In the genomic region with DNA sequence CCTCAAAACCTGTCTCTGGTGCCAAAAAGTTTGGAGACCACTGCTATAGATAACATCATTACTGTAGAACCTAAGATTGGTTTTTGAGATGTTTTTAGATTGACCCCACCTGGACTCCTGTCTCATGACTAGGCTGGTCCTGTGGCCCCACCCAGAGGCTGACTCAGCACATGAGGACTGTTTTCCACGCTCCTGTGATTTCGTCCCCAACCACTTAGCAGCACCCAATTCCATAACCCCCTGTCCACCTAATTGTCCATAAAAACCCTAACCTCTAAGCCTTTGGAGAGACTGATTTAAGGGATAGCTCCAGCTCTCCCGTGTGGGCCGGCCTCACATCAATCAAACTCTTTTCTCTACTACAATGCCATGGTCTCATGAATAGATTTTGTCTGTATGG, we compare ENCODE assay signal across 25 cellular contexts. TPM values are rescaled to one million over a fixed set of nuclear protein-coding genes. Genes with fewer than 3 reads are reported as not detected.
DNase-seq lines count a peak whose midpoint lies in the region; ATAC-seq and TF ChIP-seq lines count a peak whose summit lies in the region.
"Had no signal": no experiment of that assay in that cellular context is flagged by ENCODE, and none has a peak within 500 bp of the region (broad histone marks: within the 10 kb centered on the region; RNA-seq: fewer than 3 reads in every experiment).

No MANE protein-coding gene starts in this region.

- H3K27ac ChIP-seq in WERI-Rb-1 = no peak overlapping the region
- H3K27ac ChIP-seq in foreskin keratinocyte = no peak overlapping the region
- no peak overlapping the region for H3K27ac ChIP-seq in osteoblast (ENCODE audit: low read depth, low read length)
- H3K27ac ChIP-seq: 22Rv1, BLaER1, Peyer's patch had no signal

- no peak overlapping the region for H3K4me2 ChIP-seq in osteoblast (ENCODE audit: insufficient read depth, low read length)
- H3K4me2 ChIP-seq: BLaER1, GM23338 had no signal

- H3K27ac Mint-ChIP-seq in activated CD4-positive, alpha-beta T cell treated with anti-CD3 and anti-CD28 coated beads, Interleukin-2, amount 10 ng/mL, durations not matched to agents 24 days and 14 days = no peak overlapping the region
- no peak overlapping the region for H3K27ac Mint-ChIP-seq in stimulated activated naive B cell treated with anti-CD40 and anti-IgM and Interleukin-4, amounts not matched to agents 10 μg/mL and 1 μg/mL and 100 μg/mL, for 72 hours

- H3K36me3 ChIP-seq in WERI-Rb-1 = no peaks in the 10 kb centered on the region
- H3K36me3 ChIP-seq in osteoblast (ENCODE audit: insufficient read depth, low read length) = no peaks in the 10 kb centered on the region
- H3K36me3 ChIP-seq: BLaER1, Peyer's patch had no signal

- peak; percentile 11; the same call in 1 of the 2 replicates for TF ChIP-seq CTCF in WERI-Rb-1 (IDR thresholded peaks at IDR 0.05; ENCODE audit: low read depth, low read length)
- peak; percentile 18 for TF ChIP-seq CTCF in foreskin keratinocyte (conservative IDR thresholded peaks at IDR 0.05)
- TF ChIP-seq CTCF in osteoblast (IDR thresholded peaks at IDR 0.05; ENCODE audit: extremely low read depth, low read depth, low read length) = no peak

- no peaks in the 10 kb centered on the region for H3K36me3 Mint-ChIP-seq in activated CD4-positive, alpha-beta T cell treated with anti-CD3 and anti-CD28 coated beads, Interleukin-2, amount 10 ng/mL, durations not matched to agents 24 days and 14 days (ENCODE audit: low read depth)
- H3K36me3 Mint-ChIP-seq in stimulated activated naive B cell treated with anti-CD40 and anti-IgM and Interleukin-4, amounts not matched to agents 10 μg/mL and 1 μg/mL and 100 μg/mL, for 72 hours = no peaks in the 10 kb centered on the region
- H3K36me3 Mint-ChIP-seq: CD4-positive, alpha-beta memory T cell had no signal

- no peaks in the 10 kb centered on the region for H3K27me3 ChIP-seq in WERI-Rb-1 (ENCODE audit: insufficient read depth, low read depth, severe bottlenecking)
- no peaks in the 10 kb centered on the region for H3K27me3 ChIP-seq in foreskin keratinocyte
- H3K27me3 ChIP-seq in osteoblast (ENCODE audit: insufficient read depth, low read length) = no peaks in the 10 kb centered on the region
- H3K27me3 ChIP-seq: BLaER1, Peyer's patch had no signal

- H3K4me3 ChIP-seq in WERI-Rb-1 (ENCODE audit: low read depth, low read length) (no peak overlapping the region), osteoblast (ENCODE audit: insufficient read depth, low read length) (no peak overlapping the region)
- H3K4me3 ChIP-seq: BLaER1, GM23338, Peyer's patch had no signal

- H2AFZ ChIP-seq in osteoblast (ENCODE audit: low read length) = peak overlapping the region; percentile 53
- H2AFZ ChIP-seq: GM23338 had no signal

- peak; percentile 40 for DNase-seq in activated CD4-positive, alpha-beta T cell treated with anti-CD3 and anti-CD28 coated beads, Interleukin-2, amount 10 ng/mL, durations not matched to agents 24 days and 14 days
- no peak for DNase-seq in activated CD4-positive, alpha-beta T cell treated with anti-CD3 and anti-CD28 coated beads, Interleukin-2, amount 50 U/mL, for 48 hours
- DNase-seq in WERI-Rb-1 (no peak), foreskin keratinocyte (no peak), osteoblast (ENCODE audit: insufficient read length, low spot score, missing footprints) (no peak)
- no peak for DNase-seq in stimulated activated naive B cell treated with anti-CD40 and anti-IgM and Interleukin-4, amounts not matched to agents 10 μg/mL and 1 μg/mL and 100 μg/mL, for 72 hours
- DNase-seq: ACHN; Caco-2; CD4-positive, alpha-beta memory T cell; DMS 273 treated with DMSO at 0.1 percent for 48 hours; DMS79 treated with DMSO at 0.1 percent for 48 hours; HCEC 1CT; Karpas-422; NCI-H1694 treated with DMSO at 0.1 percent for 48 hours; NCI-H2081 treated with DMSO at 0.1 percent for 48 hours; NCI-H2171 treated with DMSO at 0.1 percent for 48 hours; NCI-H524 treated with DMSO at 0.1 percent for 48 hours; NCI-H82; Peyer's patch had no signal

- no peak overlapping the region for H3K4me3 Mint-ChIP-seq in activated CD4-positive, alpha-beta T cell treated with anti-CD3 and anti-CD28 coated beads, Interleukin-2, amount 10 ng/mL, durations not matched to agents 24 days and 14 days
- H3K4me3 Mint-ChIP-seq in stimulated activated naive B cell treated with anti-CD40 and anti-IgM and Interleukin-4, amounts not matched to agents 10 μg/mL and 1 μg/mL and 100 μg/mL, for 72 hours = no peak overlapping the region
- H3K4me3 Mint-ChIP-seq: CD4-positive, alpha-beta memory T cell; GM23338 had no signal

- peaks cover 45% of the 10 kb centered on the region for H3K27me3 Mint-ChIP-seq in activated CD4-positive, alpha-beta T cell treated with anti-CD3 and anti-CD28 coated beads, Interleukin-2, amount 10 ng/mL, durations not matched to agents 24 days and 14 days
- peaks cover 18 to 36% of the 10 kb centered on the region in 2 donors for H3K27me3 Mint-ChIP-seq in stimulated activated naive B cell treated with anti-CD40 and anti-IgM and Interleukin-4, amounts not matched to agents 10 μg/mL and 1 μg/mL and 100 μg/mL, for 72 hours

- H3K4me1 ChIP-seq in foreskin keratinocyte = no peaks in the 10 kb centered on the region
- peaks cover 16% of the 10 kb centered on the region for H3K4me1 ChIP-seq in osteoblast (ENCODE audit: insufficient read depth, low read length)
- H3K4me1 ChIP-seq: BLaER1, Caco-2, Peyer's patch had no signal

- ATAC-seq in foreskin keratinocyte (no peak), GM19452 (IDR thresholded peaks at IDR 0.05; ENCODE audit: unreplicated experiment) (no peak), HG03439 (IDR thresholded peaks at IDR 0.05; ENCODE audit: unreplicated experiment) (no peak)
- ATAC-seq in stimulated activated naive B cell treated with anti-CD40 and anti-IgM and Interleukin-4, amounts not matched to agents 10 μg/mL and 1 μg/mL and 100 μg/mL, for 72 hours (replicated peaks) = no peak
- ATAC-seq: GM23338, Right ventricle myocardium inferior had no signal

- no peaks in the 10 kb centered on the region for H3K4me1 Mint-ChIP-seq in activated CD4-positive, alpha-beta T cell treated with anti-CD3 and anti-CD28 coated beads, Interleukin-2, amount 10 ng/mL, durations not matched to agents 24 days and 14 days
- H3K4me1 Mint-ChIP-seq in stimulated activated naive B cell treated with anti-CD40 and anti-IgM and Interleukin-4, amounts not matched to agents 10 μg/mL and 1 μg/mL and 100 μg/mL, for 72 hours = peaks cover 26 to 29% of the 10 kb centered on the region in 2 donors
- H3K4me1 Mint-ChIP-seq: CD4-positive, alpha-beta memory T cell had no signal

- H4K20me1 ChIP-seq in osteoblast (ENCODE audit: insufficient read depth, low read length) = no peaks in the 10 kb centered on the region
- H4K20me1 ChIP-seq: BLaER1 had no signal

- no peaks in the 10 kb centered on the region for H3K9me3 Mint-ChIP-seq in activated CD4-positive, alpha-beta T cell treated with anti-CD3 and anti-CD28 coated beads, Interleukin-2, amount 10 ng/mL, durations not matched to agents 24 days and 14 days
- H3K9me3 Mint-ChIP-seq in stimulated activated naive B cell treated with anti-CD40 and anti-IgM and Interleukin-4, amounts not matched to agents 10 μg/mL and 1 μg/mL and 100 μg/mL, for 72 hours = no peaks in the 10 kb centered on the region

- no peaks in the 10 kb centered on the region for H3K79me2 ChIP-seq in osteoblast (ENCODE audit: insufficient read depth, low read length)

- intact Hi-C loops in activated CD4-positive, alpha-beta T cell treated with anti-CD3 and anti-CD28 coated beads, Interleukin-2, amount 10 ng/mL, durations not matched to agents 24 days and 14 days (cut with micrococcal nuclease) = no loop called here

- H3K9me3 ChIP-seq in WERI-Rb-1 (ENCODE audit: severe bottlenecking) (peaks cover 5% of the 10 kb centered on the region), osteoblast (ENCODE audit: low read depth, low read length) (no peaks in the 10 kb centered on the region)
- H3K9me3 ChIP-seq: Peyer's patch had no signal

RNA-seq across cellular contexts. Expression of a gene that starts 25.6 kb away (rescaled TPM):
- total RNA-seq in activated CD4-positive, alpha-beta T cell treated with anti-CD3 and anti-CD28 coated beads, Interleukin-2, amount 10 ng/mL, durations not matched to agents 24 days and 14 days = 0.17 and 0.54 TPM in 2 replicates
- total RNA-seq in foreskin keratinocyte (230 and 426 TPM in 2 replicates), osteoblast (417 and 480 TPM in 2 replicates)
- polyA plus RNA-seq in foreskin keratinocyte = 282 and 494 TPM in 2 replicates

Comparison
In these comparisons a context has a peak if more than half of its experiments do, and no peak if none do; other contexts are left out.
1. RNA of a gene that starts 25.6 kb away (total RNA-seq): 230 to 426 TPM in foreskin keratinocyte and 417 to 480 TPM in osteoblast; 0.17 to 0.54 TPM in activated CD4-positive, alpha-beta T cell treated with anti-CD3 and anti-CD28 coated beads, Interleukin-2, amount 10 ng/mL, durations not matched to agents 24 days and 14 days; every median in the first group is over 100 times any median in the second.